9 cellular contexts compared by ENCODE assay signal in genomic region chr21:33433425-33434114, GRCh38. TPM values are rescaled to one million over a fixed set of nuclear protein-coding genes. Genes with fewer than 3 reads are reported as not detected.
A peak's percentile ranks its signal among the peaks of the same experiment; 100 is the strongest.
DNase-seq lines count a peak whose midpoint lies in the region; FAIRE-seq and TF ChIP-seq lines count a peak whose summit lies in the region.
"Had no signal": no experiment of that assay in that cellular context is flagged by ENCODE, and none has a peak within 500 bp of the region (broad histone marks: within the 10 kb centered on the region; RNA-seq: fewer than 3 reads in every experiment).

No MANE protein-coding gene starts in this region.

- H3K36me3 ChIP-seq in rectal smooth muscle tissue (ENCODE audit: control insufficient read depth, insufficient read depth, low read length) (peaks cover 21% of the 10 kb centered on the region), prostate gland (peaks cover 0 to 4% of the 10 kb centered on the region in 2 donors)
- H3K36me3 ChIP-seq in CD8-positive, alpha-beta memory T cell (ENCODE audit: insufficient read depth, low read length): peaks cover 35% of the 10 kb centered on the region

- 81% methylated on average over 8 of the region's 8 CpGs for WGBS in prostate gland

- no peaks in the 10 kb centered on the region for H3K9me3 ChIP-seq in CD8-positive, alpha-beta memory T cell (ENCODE audit: low read length)
- H3K9me3 ChIP-seq in prostate gland: no peaks in the 10 kb centered on the region

- peak overlapping the region; percentile 33 for H3K27ac ChIP-seq in rectal smooth muscle tissue (ENCODE audit: low read depth, low read length)
- no peak overlapping the region for H3K27ac ChIP-seq in CD8-positive, alpha-beta memory T cell (ENCODE audit: low read depth, low read length)
- peak overlapping the region in 1 of 2 donors; percentile 0 for H3K27ac ChIP-seq in prostate gland

- H3K4me3 ChIP-seq in rectal smooth muscle tissue (ENCODE audit: low read length) (no peak overlapping the region), prostate gland (no peak overlapping the region)
- no peak overlapping the region for H3K4me3 ChIP-seq in CD8-positive, alpha-beta memory T cell (ENCODE audit: low read length)

- H3K4me1 Mint-ChIP-seq in CD8-positive, alpha-beta memory T cell: peaks cover 0 to 9% (median 0%) of the 10 kb centered on the region in 3 donors

- POLR2A ChIA-PET in CD8-positive, alpha-beta memory T cell (lab: Charles Lee): interaction anchor here (0.6 kb wide), 1 partner anchor 10 kb away, joined by 5 read pairs; no protein-coding TSS in a partner anchor

- no peaks in the 10 kb centered on the region for H3K27me3 ChIP-seq in rectal smooth muscle tissue (ENCODE audit: control insufficient read depth, insufficient read depth, low read length)
- no peaks in the 10 kb centered on the region for H3K27me3 ChIP-seq in CD8-positive, alpha-beta memory T cell (ENCODE audit: insufficient read depth, low read length, poor library complexity, severe bottlenecking)
- no peaks in the 10 kb centered on the region for H3K27me3 ChIP-seq in prostate gland (replicated peaks; ENCODE audit: insufficient read depth)

- FAIRE-seq in GM19239 (lab: Jason Lieb, UNC): peak; percentile 23

- CTCF ChIA-PET in CD8-positive, alpha-beta memory T cell (lab: Charles Lee): no interaction called here

- no peak overlapping the region for H3K9ac ChIP-seq in rectal smooth muscle tissue (ENCODE audit: low read length)

- H3K9me3 Mint-ChIP-seq in CD8-positive, alpha-beta memory T cell: no peaks in the 10 kb centered on the region

- H3K4me3 Mint-ChIP-seq in CD8-positive, alpha-beta memory T cell: no peak overlapping the region

- peak overlapping the region in 2 of 8 donors; percentile 15 to 25 for H3K27ac Mint-ChIP-seq in CD8-positive, alpha-beta memory T cell

- H3K36me3 Mint-ChIP-seq in CD8-positive, alpha-beta memory T cell: peaks cover 15 to 76% (median 19%) of the 10 kb centered on the region in 3 donors

- DNase-seq in GM19239 (ENCODE audit: insufficient read length, low spot score) (no peak), SKM-1 (lab: John Stamatoyannopoulos, UW; ENCODE audit: unreplicated experiment) (peak; percentile 66), foreskin melanocyte (peak; percentile 46), kidney tubule cell (ENCODE audit: low spot score) (no peak), GM19240 (ENCODE audit: insufficient read length, low spot score) (no peak), prostate gland (ENCODE audit: low spot score) (no peak)
- no peak for DNase-seq in CD8-positive, alpha-beta memory T cell
- DNase-seq: activated CD8-positive, alpha-beta memory T cell treated with anti-CD3 and anti-CD28 coated beads, Interleukin-2, amount 50 U/mL, for 48 hours had no signal

- peaks cover 4% of the 10 kb centered on the region for H3K4me1 ChIP-seq in rectal smooth muscle tissue (ENCODE audit: control insufficient read depth, insufficient read depth, low read length)
- H3K4me1 ChIP-seq in CD8-positive, alpha-beta memory T cell (ENCODE audit: insufficient read depth, low read length): peaks cover 5% of the 10 kb centered on the region
- peaks cover 7% of the 10 kb centered on the region for H3K4me1 ChIP-seq in prostate gland (replicated peaks)

- TF ChIP-seq CTCF in prostate gland (IDR thresholded peaks at IDR 0.05): no peak

- no peaks in the 10 kb centered on the region for H3K27me3 Mint-ChIP-seq in CD8-positive, alpha-beta memory T cell

- intact Hi-C loops in prostate gland (cut with DNase I): no loop called here

- no peak for TF ChIP-seq POLR2A in prostate gland (IDR thresholded peaks at IDR 0.05)

RNA-seq across cellular contexts. Expression of gene IFNGR2, which starts 30.4 kb away (rescaled TPM):
- total RNA-seq in CD8-positive, alpha-beta memory T cell: 1 to 10 TPM; 2.3 to 3.1 TPM
- 3.1 TPM for polyA plus RNA-seq in CD8-positive, alpha-beta memory T cell
- total RNA-seq in prostate gland: 100 to 1,000 TPM in 1 of 2 donors, 10 to 100 TPM in 1; 88.1 to 122 TPM

RNA-seq across cellular contexts. Expression of gene TMEM50B, which starts 46.2 kb away (rescaled TPM):
- 10 to 100 TPM; 29.2 to 29.4 TPM for total RNA-seq in CD8-positive, alpha-beta memory T cell
- polyA plus RNA-seq in CD8-positive, alpha-beta memory T cell: 56.2 TPM
- total RNA-seq in prostate gland: 10 to 100 TPM; 65.9 to 67.4 TPM

RNA-seq across cellular contexts. Expression of gene DNAJC28, which starts 57.9 kb away (rescaled TPM):
- total RNA-seq in CD8-positive, alpha-beta memory T cell: under 1 TPM; 0.60 to 0.63 TPM
- polyA plus RNA-seq in CD8-positive, alpha-beta memory T cell: 1.7 TPM
- 1 to 10 TPM; 2.3 to 4.4 TPM for total RNA-seq in prostate gland

Comparison
In these comparisons a context has a peak if more than half of its experiments do, and no peak if none do; other contexts are left out.
1. DNase-seq: peak in SKM-1 (single experiment) and foreskin melanocyte (single experiment); none in GM19239 (single experiment), kidney tubule cell (single experiment), GM19240 (single experiment), CD8-positive, alpha-beta memory T cell (0 of 5) and prostate gland (single experiment).
2. RNA of gene IFNGR2, which starts 30.4 kb away (total RNA-seq): 88.1 to 122 TPM in prostate gland; 2.3 to 3.1 TPM in CD8-positive, alpha-beta memory T cell; every median in the first group is over 10 times any median in the second.